In the genomic region with DNA sequence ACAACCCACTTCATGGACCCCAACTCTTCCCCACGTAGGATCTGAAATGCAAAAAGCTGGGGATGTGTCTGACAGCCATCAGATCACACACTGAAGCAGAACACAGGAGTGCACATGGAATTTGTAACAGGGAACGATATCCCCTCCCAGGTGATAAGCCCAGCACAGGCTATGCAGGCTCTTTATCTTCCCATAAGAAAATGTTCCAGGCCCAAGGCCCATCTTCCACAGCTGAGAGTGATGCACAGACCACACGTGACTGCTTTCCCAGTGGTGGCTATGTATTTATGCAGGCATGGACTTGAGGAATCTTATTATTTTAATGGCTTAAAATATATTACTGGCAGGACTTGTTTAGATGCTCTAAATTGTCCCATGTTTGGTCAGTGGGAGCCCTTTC, we compare ENCODE assay signal across 25 cellular contexts.
"Had no signal": no experiment of that assay in that cellular context is flagged by ENCODE, and none has a peak within 500 bp of the region (broad histone marks: within the 10 kb centered on the region; RNA-seq: fewer than 3 reads in every experiment).

No MANE protein-coding gene starts in this region.

- H3K4me3 ChIP-seq: body of pancreas, coronary artery, dorsolateral prefrontal cortex, heart right ventricle, lung, pancreas, prostate gland, spleen had no signal

- H3K27me3 ChIP-seq: body of pancreas, dorsolateral prefrontal cortex, heart right ventricle, pancreas, spleen had no signal

- H3K9me3 ChIP-seq: body of pancreas, heart right ventricle, neutrophil, pancreas, prostate gland, spleen had no signal

- DNase-seq: activated CD4-positive, alpha-beta T cell treated with anti-CD3 and anti-CD28 coated beads for 4 hours; activated CD4-positive, alpha-beta T cell treated with anti-CD3 and anti-CD28 coated beads, Interleukin-2, amount 50 U/mL, for 48 hours; activated CD8-positive, alpha-beta memory T cell treated with anti-CD3 and anti-CD28 coated beads for 24 hours; activated effector memory CD4-positive, alpha-beta T cell treated with Interleukin-2 at 50 U/mL for 16 hours; activated naive CD4-positive, alpha-beta T cell treated with Interleukin-2 at 50 U/mL for 16 hours; effector memory CD4-positive, alpha-beta T cell; erythroblast; foreskin fibroblast; kidney glomerular epithelial cell; mesendoderm; retina; spleen; stimulated activated naive CD4-positive, alpha-beta T cell; SW 1271; T-helper 9 cell; trophoblast cell had no signal

- H3K27ac ChIP-seq: body of pancreas, dorsolateral prefrontal cortex, neutrophil, pancreas, prostate gland, spleen, VCaP had no signal

- H3K36me3 ChIP-seq: heart right ventricle, neutrophil, pancreas, prostate gland, spleen had no signal

- H3K4me1 ChIP-seq: pancreas had no signal
